9 cellular contexts compared by ENCODE assay signal in genomic region chr1:93567255-93567918, GRCh38.
DNase-seq lines count a peak whose midpoint lies in the region; ATAC-seq and TF ChIP-seq lines count a peak whose summit lies in the region.
"Had no signal": no experiment of that assay in that cellular context is flagged by ENCODE, and none has a peak within 500 bp of the region (broad histone marks: within the 10 kb centered on the region; RNA-seq: fewer than 3 reads in every experiment).

No MANE protein-coding gene starts in this region.

- no peaks in the 10 kb centered on the region for H3K36me3 Mint-ChIP-seq in activated CD4-positive, alpha-beta memory T cell treated with anti-CD3 and anti-CD28 coated beads for 36 hours
- H3K36me3 Mint-ChIP-seq: activated naive CD4-positive, alpha-beta T cell treated with anti-CD3 and anti-CD28 coated beads, Interleukin-2, amount 10 ng/mL, durations not matched to agents 7 days and 5 days had no signal

- POLR2A ChIA-PET in AG04450 (lab: Yijun Ruan, JAX), result no interaction called here
- POLR2A ChIA-PET in activated CD4-positive, alpha-beta memory T cell treated with anti-CD3 and anti-CD28 coated beads for 36 hours (lab: Charles Lee), result no interaction called here

- WGBS in mesodermal cell (ENCODE audit: insufficient coverage in 2 of 2), 2 experiments, result 88 to 90% methylated on average over 11 to 15 of the region's 15 CpGs

- H3K9me3 ChIP-seq in AG04450 (ENCODE audit: control insufficient read depth, insufficient read depth, low read length) (no peaks in the 10 kb centered on the region), mesodermal cell (ENCODE audit: control insufficient read depth, low read length) (no peaks in the 10 kb centered on the region)

- no peaks in the 10 kb centered on the region for H3K4me1 Mint-ChIP-seq in activated CD4-positive, alpha-beta memory T cell treated with anti-CD3 and anti-CD28 coated beads for 36 hours (ENCODE audit: low read depth)
- H3K4me1 Mint-ChIP-seq: activated naive CD4-positive, alpha-beta T cell treated with anti-CD3 and anti-CD28 coated beads, Interleukin-2, amount 10 ng/mL, durations not matched to agents 7 days and 5 days had no signal

- H3K27ac Mint-ChIP-seq in activated CD4-positive, alpha-beta memory T cell treated with anti-CD3 and anti-CD28 coated beads for 36 hours, result no peak overlapping the region
- H3K27ac Mint-ChIP-seq: activated naive CD4-positive, alpha-beta T cell treated with anti-CD3 and anti-CD28 coated beads, Interleukin-2, amount 10 ng/mL, durations not matched to agents 7 days and 5 days had no signal

- ATAC-seq in HG02623 (IDR thresholded peaks at IDR 0.05; ENCODE audit: unreplicated experiment), result no peak

- peak; percentile 77 for DNase-seq in AG04450 (ENCODE audit: low read depth, low spot score)
- DNase-seq in OCI-M1 (lab: John Stamatoyannopoulos, UW), result peak; percentile 81
- peak; percentile 82 for DNase-seq in epithelial cell of esophagus (ENCODE audit: low read depth)
- DNase-seq in COR-L47 (lab: John Stamatoyannopoulos, UW), result no peak
- DNase-seq in NCI-H1436 treated with DMSO at 0.1 percent for 48 hours (lab: John Stamatoyannopoulos, UW), result no peak
- no peak for DNase-seq in activated CD4-positive, alpha-beta memory T cell treated with anti-CD3 and anti-CD28 coated beads for 36 hours
- DNase-seq: activated naive CD4-positive, alpha-beta T cell treated with anti-CD3 and anti-CD28 coated beads, Interleukin-2, amount 10 ng/mL, durations not matched to agents 7 days and 5 days had no signal

- no peak overlapping the region for H3K4me3 Mint-ChIP-seq in activated CD4-positive, alpha-beta memory T cell treated with anti-CD3 and anti-CD28 coated beads for 36 hours
- H3K4me3 Mint-ChIP-seq: activated naive CD4-positive, alpha-beta T cell treated with anti-CD3 and anti-CD28 coated beads, Interleukin-2, amount 10 ng/mL, durations not matched to agents 7 days and 5 days had no signal

- CTCF ChIA-PET in AG04450 (lab: Charles Lee), result no interaction called here
- CTCF ChIA-PET in activated CD4-positive, alpha-beta memory T cell treated with anti-CD3 and anti-CD28 coated beads for 36 hours (lab: Charles Lee), result no interaction called here

- H3K27ac ChIP-seq in AG04450 (ENCODE audit: low read depth, low read length) (peak overlapping the region; percentile 86), mesodermal cell (ENCODE audit: low read depth, low read length, severe bottlenecking) (peak overlapping the region; percentile 80)

- H3K4me1 ChIP-seq in mesodermal cell (ENCODE audit: control insufficient read depth, insufficient read depth, low read length, poor library complexity, severe bottlenecking), result peaks cover 16% of the 10 kb centered on the region

- H3K36me3 ChIP-seq in mesodermal cell (ENCODE audit: control insufficient read depth, insufficient read depth, low read length), result peaks cover 90% of the 10 kb centered on the region

- H3K9me3 Mint-ChIP-seq in activated CD4-positive, alpha-beta memory T cell treated with anti-CD3 and anti-CD28 coated beads for 36 hours, result no peaks in the 10 kb centered on the region
- H3K9me3 Mint-ChIP-seq: activated naive CD4-positive, alpha-beta T cell treated with anti-CD3 and anti-CD28 coated beads, Interleukin-2, amount 10 ng/mL, durations not matched to agents 7 days and 5 days had no signal

- H3K27me3 Mint-ChIP-seq in activated CD4-positive, alpha-beta memory T cell treated with anti-CD3 and anti-CD28 coated beads for 36 hours, result no peaks in the 10 kb centered on the region
- H3K27me3 Mint-ChIP-seq: activated naive CD4-positive, alpha-beta T cell treated with anti-CD3 and anti-CD28 coated beads, Interleukin-2, amount 10 ng/mL, durations not matched to agents 7 days and 5 days had no signal

- H3K27me3 ChIP-seq in AG04450 (ENCODE audit: control insufficient read depth, insufficient read depth, low read length), result no peaks in the 10 kb centered on the region

- TF ChIP-seq CTCF in AG04450 (IDR thresholded peaks at IDR 0.05; ENCODE audit: low read depth, low read length), result no peak
- TF ChIP-seq CTCF in epithelial cell of esophagus (IDR thresholded peaks at IDR 0.05; ENCODE audit: insufficient read depth, low read depth, low read length, missing control alignments), result no peak

- intact Hi-C loops in activated CD4-positive, alpha-beta memory T cell treated with anti-CD3 and anti-CD28 coated beads for 36 hours (cut with micrococcal nuclease), result no loop called here

- H3K4me3 ChIP-seq in AG04450 (ENCODE audit: low read depth, low read length), result no peak overlapping the region
- H3K4me3 ChIP-seq in epithelial cell of esophagus (ENCODE audit: low read length), result no peak overlapping the region
- no peak overlapping the region for H3K4me3 ChIP-seq in mesodermal cell (ENCODE audit: extremely low read depth, insufficient read depth, low read length, poor library complexity, severe bottlenecking)

Comparison
In these comparisons a context has a peak if more than half of its experiments do, and no peak if none do; other contexts are left out.
1. DNase-seq: peak in AG04450 (single experiment), OCI-M1 (single experiment) and epithelial cell of esophagus (single experiment); none in COR-L47 (single experiment), NCI-H1436 treated with DMSO at 0.1 percent for 48 hours (single experiment) and activated CD4-positive, alpha-beta memory T cell treated with anti-CD3 and anti-CD28 coated beads for 36 hours (single experiment).